In the genomic region with DNA sequence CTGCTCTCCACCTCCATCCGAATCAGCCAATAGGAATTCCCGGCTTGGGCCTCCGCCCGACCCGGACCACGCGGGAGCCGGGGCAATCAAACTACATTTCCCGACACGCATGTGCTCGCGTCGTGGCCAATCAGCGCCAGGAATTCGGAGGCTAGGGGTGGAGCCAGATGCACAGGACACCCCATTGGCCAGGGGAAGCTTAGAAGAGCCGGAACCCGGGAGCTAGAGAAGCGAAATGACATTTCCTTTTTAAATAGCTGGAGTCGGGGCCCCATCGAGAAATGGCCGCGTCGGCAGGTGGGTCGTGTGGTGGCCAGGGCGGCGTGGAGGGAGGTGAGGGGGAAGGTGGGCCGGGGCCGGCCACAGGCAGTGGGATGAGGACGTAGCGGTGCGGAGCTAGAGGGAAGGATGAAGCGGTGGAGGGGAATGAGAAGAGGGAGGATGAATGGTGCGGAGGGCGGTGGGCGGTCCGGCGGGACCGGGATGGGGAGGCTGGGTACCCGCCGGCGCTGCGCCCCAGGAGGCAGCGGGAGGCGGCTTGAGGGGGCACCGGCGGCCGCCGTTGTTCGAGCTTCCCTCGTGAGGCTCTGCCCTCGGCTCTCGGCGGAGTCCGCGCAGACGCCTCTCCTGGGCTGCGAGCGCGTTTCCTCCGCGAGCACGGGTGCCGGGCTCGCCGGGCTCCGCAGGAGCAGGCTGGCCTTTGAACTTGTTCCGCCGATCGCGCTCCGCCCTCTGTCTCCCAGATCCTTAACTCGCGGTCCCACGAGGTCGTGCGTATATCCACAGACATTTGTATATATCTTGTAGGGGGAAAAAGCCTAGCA, we compare ENCODE assay signal across 8 cellular contexts. TPM values are rescaled to one million over a fixed set of nuclear protein-coding genes. Genes with fewer than 3 reads are reported as not detected.
DNase-seq lines count a peak whose midpoint lies in the region; ATAC-seq and TF ChIP-seq lines count a peak whose summit lies in the region.

A gene with protein sequence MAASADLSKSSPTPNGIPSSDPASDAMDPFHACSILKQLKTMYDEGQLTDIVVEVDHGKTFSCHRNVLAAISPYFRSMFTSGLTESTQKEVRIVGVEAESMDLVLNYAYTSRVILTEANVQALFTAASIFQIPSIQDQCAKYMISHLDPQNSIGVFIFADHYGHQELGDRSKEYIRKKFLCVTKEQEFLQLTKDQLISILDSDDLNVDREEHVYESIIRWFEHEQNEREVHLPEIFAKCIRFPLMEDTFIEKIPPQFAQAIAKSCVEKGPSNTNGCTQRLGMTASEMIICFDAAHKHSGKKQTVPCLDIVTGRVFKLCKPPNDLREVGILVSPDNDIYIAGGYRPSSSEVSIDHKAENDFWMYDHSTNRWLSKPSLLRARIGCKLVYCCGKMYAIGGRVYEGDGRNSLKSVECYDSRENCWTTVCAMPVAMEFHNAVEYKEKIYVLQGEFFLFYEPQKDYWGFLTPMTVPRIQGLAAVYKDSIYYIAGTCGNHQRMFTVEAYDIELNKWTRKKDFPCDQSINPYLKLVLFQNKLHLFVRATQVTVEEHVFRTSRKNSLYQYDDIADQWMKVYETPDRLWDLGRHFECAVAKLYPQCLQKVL (plus strand): TSS at position 233 of the 824 bp plus-strand sequence. CDS start 49 bp downstream, at position 282.

- CTCF ChIA-PET in PC-3 (lab: Charles Lee) = interaction anchor here (0.5 kb wide), 1 partner anchor 18 kb away, joined by 4 read pairs; no protein-coding TSS in a partner anchor

- H3K9me3 ChIP-seq in PC-3 (ENCODE audit: low read length) (no peaks in the 10 kb centered on the region), mononuclear cell (ENCODE audit: low read depth, low read length) (no peaks in the 10 kb centered on the region)

- POLR2A ChIA-PET in PC-3 (lab: Charles Lee; ENCODE audit: unreplicated experiment) = interaction anchor here (0.6 kb wide), 1 partner anchor 14 kb away, joined by 3 read pairs; no protein-coding TSS in a partner anchor

- no TSS peak for BruUV-seq in PC-3 (replicated peaks; lab: Mats Ljungman, UMichigan)

- peak within 1 kb of the TSS; percentile 83 for H2AFZ ChIP-seq in PC-3 (ENCODE audit: low read length)

- H3K9me2 ChIP-seq in PC-3 (replicated peaks; ENCODE audit: low read length) = no peaks in the 10 kb centered on the region

- H3K4me1 ChIP-seq in PC-3 (ENCODE audit: insufficient read depth, low read length) (peaks cover 3% of the 10 kb centered on the region; the same call in 1 of the 2 replicates), mononuclear cell (ENCODE audit: insufficient read depth, low read length) (peaks cover 21% of the 10 kb centered on the region)

- TF ChIP-seq CTCF in PC-3 (conservative IDR thresholded peaks at IDR 0.05; ENCODE audit: low read depth, low read length) = no peak

- no peaks in the 10 kb centered on the region for H3K27me3 ChIP-seq in PC-3 (ENCODE audit: low read length)
- peaks cover 16% of the 10 kb centered on the region for H3K27me3 ChIP-seq in mononuclear cell (ENCODE audit: insufficient read depth, low read length)

- H3K9ac ChIP-seq in PC-3 (ENCODE audit: low read length) = peak within 1 kb of the TSS; percentile 43

- peak within 1 kb of the TSS; percentile 82 for H3K4me3 ChIP-seq in Jurkat, Clone E6-1 (ENCODE audit: low read length)
- peak within 1 kb of the TSS; percentile 81 for H3K4me3 ChIP-seq in PC-3 (ENCODE audit: low read length)
- peak within 1 kb of the TSS; percentile 65 for H3K4me3 ChIP-seq in mononuclear cell (ENCODE audit: low read length)

- H3K36me3 ChIP-seq in PC-3 (ENCODE audit: low read depth, low read length) = no peaks in the 10 kb centered on the region

- no peaks in the 10 kb centered on the region for H3K79me2 ChIP-seq in PC-3 (ENCODE audit: low read length)

- DNase-seq in DMS153 treated with DMSO at 0.1 percent for 48 hours (lab: John Stamatoyannopoulos, UW; ENCODE audit: unreplicated experiment) = peak; percentile 85
- peak; percentile 98 for DNase-seq in Jurkat, Clone E6-1 (ENCODE audit: low read depth, low spot score)
- peak; percentile 91 for DNase-seq in PC-3
- DNase-seq in activated T-cell treated with anti-CD3 and anti-CD28 coated beads for 48 hours (ENCODE audit: low read depth) = peak; percentile 94
- peak; percentile 93 for DNase-seq in epithelial cell of prostate (ENCODE audit: low read depth, low spot score)
- peak; percentile 89 to 92 for DNase-seq in stimulated activated CD8-positive, alpha-beta memory T cell treated with anti-CD3 and anti-CD28 coated beads, Interleukin-2, amount 100 ng/mL, for 48 hours (ENCODE audit: low read depth in 2 of 2)

- ATAC-seq in GM21619 (IDR thresholded peaks at IDR 0.05; ENCODE audit: unreplicated experiment) (peak; percentile 89), PC-3 (peak; percentile 97)

- H3F3A ChIP-seq in PC-3 (ENCODE audit: low read length, unreplicated experiment) = no peaks in the 10 kb centered on the region

- intact Hi-C loops in PC-3 (cut with micrococcal nuclease) = loop anchor here (1.0 kb wide), 1 partner anchor 9 kb away; no protein-coding TSS in a partner anchor

- H3K27ac ChIP-seq in PC-3 (ENCODE audit: low read length) = no peak within 1 kb of the TSS
- peak within 1 kb of the TSS; percentile 36 for H3K27ac ChIP-seq in epithelial cell of prostate

- H4K20me1 ChIP-seq in PC-3 (ENCODE audit: low read length) = no peaks in the 10 kb centered on the region

- H3K4me2 ChIP-seq in PC-3 (ENCODE audit: low read length) = peak within 1 kb of the TSS; percentile 88

RNA-seq across cellular contexts. Expression of the gene that starts here (rescaled TPM):
- 6.1 TPM for polyA plus RNA-seq in Jurkat, Clone E6-1 (2012; ENCODE audit: insufficient read depth, insufficient read length)
- total RNA-seq in PC-3 (2014; rRNA removed) (0.29 and 0.91 TPM in 2 replicates), mononuclear cell (55.1 TPM)

Comparison
In these comparisons a context has a peak if more than half of its experiments do, and no peak if none do; other contexts are left out.
1. RNA of the gene that starts here (total RNA-seq): 55.1 TPM in mononuclear cell (single experiment); 0.29 to 0.91 TPM in PC-3; every median in the first group is over 10 times any median in the second.
2. Peak in DNase-seq, ATAC-seq, H3K4me3 ChIP-seq, H3K9ac ChIP-seq and H3K4me2 ChIP-seq in PC-3; RNA of the gene not detected or under 1 TPM.
3. Peak in every context shown above with its lines, with median percentiles within 50 percentile points of each other: DNase-seq and H3K4me3 ChIP-seq.